ENCODE assay signal across 2 cellular contexts in genomic region chr17:44932526-44933097, GRCh38.
TF ChIP-seq lines count a peak whose summit lies in the region.

No MANE protein-coding gene starts in this region.

TF ChIP-seq in SK-N-SH, 30 proteins besides CTCF, POLR2A, EP300 and RAD21:
- TF ChIP-seq PBX3 (IDR thresholded peaks at IDR 0.05) (no peak), ELF1 (IDR thresholded peaks at IDR 0.05) (no peak), SIN3A (IDR thresholded peaks at IDR 0.05; ENCODE audit: borderline replicate concordance, low read depth, low read length) (no peak), CHD2 (IDR thresholded peaks at IDR 0.05; ENCODE audit: low read length, partially characterized antibody) (no peak), FOXJ3 (CRISPR knock-in tag; IDR thresholded peaks at IDR 0.05) (no peak), FOXM1 (IDR thresholded peaks at IDR 0.05; ENCODE audit: low read depth) (no peak), USF1 (IDR thresholded peaks at IDR 0.05; ENCODE audit: borderline replicate concordance, low read depth) (no peak), MEF2A (IDR thresholded peaks at IDR 0.05; ENCODE audit: borderline replicate concordance, low read depth) (no peak), EZH2phosphoT487 (IDR thresholded peaks at IDR 0.05; ENCODE audit: borderline replicate concordance, low read depth) (no peak), FOSL2 (IDR thresholded peaks at IDR 0.05; ENCODE audit: borderline replicate concordance, low read depth) (no peak)

TF ChIP-seq in SK-N-SH treated with all-trans-retinoic acid at 6 μM for 48 hours, 23 proteins besides CTCF, POLR2A, EP300 and RAD21 (continued from another document):
- no peak for TF ChIP-seq POU6F1 (CRISPR knock-in tag; IDR thresholded peaks at IDR 0.05; ENCODE audit: borderline replicate concordance, low read depth)
- no peak for TF ChIP-seq PATZ1 (CRISPR knock-in tag; IDR thresholded peaks at IDR 0.05; ENCODE audit: borderline replicate concordance)
- TF ChIP-seq ZC3H10 (CRISPR knock-in tag; IDR thresholded peaks at IDR 0.05), result no peak
- TF ChIP-seq TSHZ2 (CRISPR knock-in tag; IDR thresholded peaks at IDR 0.05), result no peak
- TF ChIP-seq OSR1 (CRISPR knock-in tag; IDR thresholded peaks at IDR 0.05), result no peak
- TF ChIP-seq BACH2 (CRISPR knock-in tag; IDR thresholded peaks at IDR 0.05; ENCODE audit: borderline replicate concordance), result no peak
- TF ChIP-seq CSRNP3 (CRISPR knock-in tag; IDR thresholded peaks at IDR 0.05), result no peak
- TF ChIP-seq ARNTL (CRISPR knock-in tag; IDR thresholded peaks at IDR 0.05; ENCODE audit: borderline replicate concordance, low read depth), result no peak
- TF ChIP-seq ISL1 (CRISPR knock-in tag; IDR thresholded peaks at IDR 0.05), result no peak
- TF ChIP-seq ZFP30 (CRISPR knock-in tag; IDR thresholded peaks at IDR 0.05), result no peak
- no peak for TF ChIP-seq TOX (CRISPR knock-in tag; IDR thresholded peaks at IDR 0.05; ENCODE audit: borderline replicate concordance)
- TF ChIP-seq CREB5 (CRISPR knock-in tag; IDR thresholded peaks at IDR 0.05; ENCODE audit: low read depth), result no peak
- TF ChIP-seq TCF4 (CRISPR knock-in tag; IDR thresholded peaks at IDR 0.05; ENCODE audit: borderline replicate concordance), result no peak
- no peak for TF ChIP-seq SNAI2 (CRISPR knock-in tag; IDR thresholded peaks at IDR 0.05)
- TF ChIP-seq ZNF70 (CRISPR knock-in tag; IDR thresholded peaks at IDR 0.05), result no peak
